Comparison of ENCODE assay signal across 9 cellular contexts in the genomic region with DNA sequence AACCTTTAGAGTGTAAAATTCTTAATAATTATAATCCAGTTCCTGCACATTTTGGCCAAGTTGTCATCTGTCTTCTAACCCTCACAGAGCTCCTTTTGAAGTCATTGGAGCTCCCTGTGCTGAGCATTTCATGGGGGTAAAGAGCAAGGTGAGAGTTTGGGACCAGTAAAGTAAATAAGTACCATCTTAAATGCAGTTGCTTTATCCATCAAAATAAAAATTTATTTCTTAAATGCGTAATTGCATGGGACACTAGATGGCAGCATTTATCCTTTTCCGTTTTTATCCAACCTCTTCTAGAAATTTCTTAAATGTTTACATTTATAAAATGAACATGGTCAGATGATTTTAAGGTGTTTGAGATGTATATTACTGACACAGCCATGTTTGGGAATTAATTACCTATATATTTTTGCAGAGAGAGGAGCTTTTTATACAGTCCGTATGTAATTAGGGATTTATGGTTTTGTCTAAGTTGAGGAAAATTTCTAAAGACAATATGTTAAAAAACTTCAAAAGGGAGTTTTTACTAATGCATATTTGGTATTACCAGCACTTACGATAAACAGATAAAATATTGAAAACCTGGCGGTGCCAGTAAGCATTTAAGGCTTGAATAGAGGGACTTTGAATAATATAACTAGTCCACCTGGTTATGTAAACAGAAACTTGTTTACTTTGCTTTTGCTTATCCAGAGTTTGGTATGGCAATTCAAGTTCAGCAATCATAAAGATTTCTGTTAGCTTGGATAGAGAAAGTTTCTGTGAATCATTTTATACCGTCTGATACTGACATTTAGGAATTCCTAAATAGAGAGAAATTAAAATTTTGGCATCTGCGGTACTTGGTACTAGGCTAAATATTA. TPM values are rescaled to one million over a fixed set of nuclear protein-coding genes. Genes with fewer than 3 reads are reported as not detected.
A peak's percentile ranks its signal among the peaks of the same experiment; 100 is the strongest.
DNase-seq lines count a peak whose midpoint lies in the region; ATAC-seq and TF ChIP-seq lines count a peak whose summit lies in the region.
"Had no signal": no experiment of that assay in that cellular context is flagged by ENCODE, and none has a peak within 500 bp of the region (broad histone marks: within the 10 kb centered on the region; RNA-seq: fewer than 3 reads in every experiment).

No MANE protein-coding gene starts in this region.

- H3K27me3 Mint-ChIP-seq in WTC11 (ENCODE audit: low read depth): no peaks in the 10 kb centered on the region

- no peaks in the 10 kb centered on the region for H3K9me3 Mint-ChIP-seq in WTC11

- POLR2A ChIA-PET in AG04450 (lab: Yijun Ruan, JAX): no interaction called here
- POLR2A ChIA-PET in WTC11 (lab: Charles Lee): no interaction called here

- H3K27ac ChIP-seq in AG04450 (ENCODE audit: low read depth, low read length): no peak overlapping the region
- no peak overlapping the region for H3K27ac ChIP-seq in effector memory CD4-positive, alpha-beta T cell (ENCODE audit: insufficient read depth, low read length, poor library complexity, severe bottlenecking)

- H3K27me3 ChIP-seq in AG04450 (ENCODE audit: control insufficient read depth, insufficient read depth, low read length) (no peaks in the 10 kb centered on the region), H7 (ENCODE audit: control insufficient read depth, insufficient read depth, low read length) (no peaks in the 10 kb centered on the region)
- H3K27me3 ChIP-seq in effector memory CD4-positive, alpha-beta T cell (replicated peaks; ENCODE audit: control insufficient read depth, insufficient read depth, low read length, poor library complexity, severe bottlenecking): no peaks in the 10 kb centered on the region

- no peaks in the 10 kb centered on the region for H3K4me1 ChIP-seq in effector memory CD4-positive, alpha-beta T cell (ENCODE audit: control insufficient read depth, insufficient read depth, low read length, poor library complexity, severe bottlenecking)

- H3K9me3 ChIP-seq in AG04450 (ENCODE audit: control insufficient read depth, insufficient read depth, low read length): no peaks in the 10 kb centered on the region
- no peaks in the 10 kb centered on the region for H3K9me3 ChIP-seq in effector memory CD4-positive, alpha-beta T cell (ENCODE audit: control insufficient read depth, low read length)

- CTCF ChIA-PET in AG04450 (lab: Charles Lee) (interaction anchor here (0.6 to 2.3 kb wide), 37 partner anchors 8 to 884 kb away, joined by 3 to 30 read pairs (median 5); no protein-coding TSS in a partner anchor), WTC11 (lab: Charles Lee) (interaction anchor here (1.0 kb wide), 1 partner anchor 24 kb away, joined by 5 read pairs; no protein-coding TSS in a partner anchor)

- peaks cover 17% of the 10 kb centered on the region for H3K36me3 Mint-ChIP-seq in WTC11

- H3K4me3 Mint-ChIP-seq in WTC11: no peak overlapping the region

- peaks cover 66% of the 10 kb centered on the region for H3K4me1 Mint-ChIP-seq in WTC11

- DNase-seq in AG04450 (ENCODE audit: low read depth, low spot score): no peak
- DNase-seq in HFF-Myc (ENCODE audit: extremely low read depth, low read depth): no peak
- DNase-seq in WTC11 (ENCODE audit: low spot score): no peak
- peak; percentile 19 for DNase-seq in kidney tubule cell (ENCODE audit: low spot score)
- DNase-seq in SIG-M5 (lab: John Stamatoyannopoulos, UW): no peak
- DNase-seq in H7: no peak
- DNase-seq in stimulated activated CD8-positive, alpha-beta memory T cell treated with anti-CD3 and anti-CD28 coated beads, Interleukin-4, amount 100 ng/mL, for 48 hours: no peak
- DNase-seq in effector memory CD4-positive, alpha-beta T cell: no peak
- DNase-seq: head of caudate nucleus had no signal

- H3K27ac Mint-ChIP-seq in WTC11: no peak overlapping the region

- H3K4me3 ChIP-seq in AG04450 (ENCODE audit: low read depth, low read length) (no peak overlapping the region), HFF-Myc (replicated peaks; ENCODE audit: low read depth, low read length) (no peak overlapping the region), H7 (ENCODE audit: insufficient read depth, low read depth, low read length) (no peak overlapping the region)
- no peak overlapping the region for H3K4me3 ChIP-seq in effector memory CD4-positive, alpha-beta T cell (ENCODE audit: insufficient read depth, low read depth, low read length, poor library complexity, severe bottlenecking)

- ATAC-seq in WTC11: no peak

- peaks cover 1% of the 10 kb centered on the region for H3K36me3 ChIP-seq in H7 (replicated peaks; ENCODE audit: control insufficient read depth, insufficient read depth, low read length)
- H3K36me3 ChIP-seq in effector memory CD4-positive, alpha-beta T cell (ENCODE audit: control insufficient read depth, insufficient read depth, low read length): peaks cover 13% of the 10 kb centered on the region

- TF ChIP-seq CTCF in AG04450 (IDR thresholded peaks at IDR 0.05; ENCODE audit: low read depth, low read length) (peak; percentile 61), HFF-Myc (IDR thresholded peaks at IDR 0.05; ENCODE audit: low read depth, low read length, missing control alignments) (peak; percentile 15), WTC11 (IDR thresholded peaks at IDR 0.05) (0 out of 2 replicates have a peak, but pooled peaks have one; percentile 18)

TF ChIP-seq in WTC11, 78 proteins besides CTCF, POLR2A, EP300 and RAD21 (continues in another document):
- TF ChIP-seq ELF4 (CRISPR knock-in tag; IDR thresholded peaks at IDR 0.05; ENCODE audit: low read depth) (no peak), TP53 (CRISPR knock-in tag; IDR thresholded peaks at IDR 0.05) (no peak), FOXJ3 (CRISPR knock-in tag; IDR thresholded peaks at IDR 0.05; ENCODE audit: borderline replicate concordance) (no peak), ZNF416 (CRISPR knock-in tag; IDR thresholded peaks at IDR 0.05) (no peak), EMX1 (CRISPR knock-in tag; IDR thresholded peaks at IDR 0.05) (no peak), SMAD3 (CRISPR knock-in tag; IDR thresholded peaks at IDR 0.05; ENCODE audit: borderline replicate concordance) (no peak), CBFB (CRISPR knock-in tag; IDR thresholded peaks at IDR 0.05; ENCODE audit: low read depth) (no peak), NR2C2 (CRISPR knock-in tag; IDR thresholded peaks at IDR 0.05) (no peak)
- TF ChIP-seq, protein P1, sequence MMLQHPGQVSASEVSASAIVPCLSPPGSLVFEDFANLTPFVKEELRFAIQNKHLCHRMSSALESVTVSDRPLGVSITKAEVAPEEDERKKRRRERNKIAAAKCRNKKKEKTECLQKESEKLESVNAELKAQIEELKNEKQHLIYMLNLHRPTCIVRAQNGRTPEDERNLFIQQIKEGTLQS (CRISPR knock-in tag; conservative IDR thresholded peaks at IDR 0.05): no peak
- TF ChIP-seq, protein P2, sequence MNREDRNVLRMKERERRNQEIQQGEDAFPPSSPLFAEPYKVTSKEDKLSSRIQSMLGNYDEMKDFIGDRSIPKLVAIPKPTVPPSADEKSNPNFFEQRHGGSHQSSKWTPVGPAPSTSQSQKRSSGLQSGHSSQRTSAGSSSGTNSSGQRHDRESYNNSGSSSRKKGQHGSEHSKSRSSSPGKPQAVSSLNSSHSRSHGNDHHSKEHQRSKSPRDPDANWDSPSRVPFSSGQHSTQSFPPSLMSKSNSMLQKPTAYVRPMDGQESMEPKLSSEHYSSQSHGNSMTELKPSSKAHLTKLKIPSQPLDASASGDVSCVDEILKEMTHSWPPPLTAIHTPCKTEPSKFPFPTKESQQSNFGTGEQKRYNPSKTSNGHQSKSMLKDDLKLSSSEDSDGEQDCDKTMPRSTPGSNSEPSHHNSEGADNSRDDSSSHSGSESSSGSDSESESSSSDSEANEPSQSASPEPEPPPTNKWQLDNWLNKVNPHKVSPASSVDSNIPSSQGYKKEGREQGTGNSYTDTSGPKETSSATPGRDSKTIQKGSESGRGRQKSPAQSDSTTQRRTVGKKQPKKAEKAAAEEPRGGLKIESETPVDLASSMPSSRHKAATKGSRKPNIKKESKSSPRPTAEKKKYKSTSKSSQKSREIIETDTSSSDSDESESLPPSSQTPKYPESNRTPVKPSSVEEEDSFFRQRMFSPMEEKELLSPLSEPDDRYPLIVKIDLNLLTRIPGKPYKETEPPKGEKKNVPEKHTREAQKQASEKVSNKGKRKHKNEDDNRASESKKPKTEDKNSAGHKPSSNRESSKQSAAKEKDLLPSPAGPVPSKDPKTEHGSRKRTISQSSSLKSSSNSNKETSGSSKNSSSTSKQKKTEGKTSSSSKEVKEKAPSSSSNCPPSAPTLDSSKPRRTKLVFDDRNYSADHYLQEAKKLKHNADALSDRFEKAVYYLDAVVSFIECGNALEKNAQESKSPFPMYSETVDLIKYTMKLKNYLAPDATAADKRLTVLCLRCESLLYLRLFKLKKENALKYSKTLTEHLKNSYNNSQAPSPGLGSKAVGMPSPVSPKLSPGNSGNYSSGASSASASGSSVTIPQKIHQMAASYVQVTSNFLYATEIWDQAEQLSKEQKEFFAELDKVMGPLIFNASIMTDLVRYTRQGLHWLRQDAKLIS (CRISPR knock-in tag; IDR thresholded peaks at IDR 0.05; ENCODE audit: borderline replicate concordance): no peak
- TF ChIP-seq, protein P3, sequence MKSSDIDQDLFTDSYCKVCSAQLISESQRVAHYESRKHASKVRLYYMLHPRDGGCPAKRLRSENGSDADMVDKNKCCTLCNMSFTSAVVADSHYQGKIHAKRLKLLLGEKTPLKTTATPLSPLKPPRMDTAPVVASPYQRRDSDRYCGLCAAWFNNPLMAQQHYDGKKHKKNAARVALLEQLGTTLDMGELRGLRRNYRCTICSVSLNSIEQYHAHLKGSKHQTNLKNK (CRISPR knock-in tag; IDR thresholded peaks at IDR 0.05): no peak
- TF ChIP-seq, protein P4, sequence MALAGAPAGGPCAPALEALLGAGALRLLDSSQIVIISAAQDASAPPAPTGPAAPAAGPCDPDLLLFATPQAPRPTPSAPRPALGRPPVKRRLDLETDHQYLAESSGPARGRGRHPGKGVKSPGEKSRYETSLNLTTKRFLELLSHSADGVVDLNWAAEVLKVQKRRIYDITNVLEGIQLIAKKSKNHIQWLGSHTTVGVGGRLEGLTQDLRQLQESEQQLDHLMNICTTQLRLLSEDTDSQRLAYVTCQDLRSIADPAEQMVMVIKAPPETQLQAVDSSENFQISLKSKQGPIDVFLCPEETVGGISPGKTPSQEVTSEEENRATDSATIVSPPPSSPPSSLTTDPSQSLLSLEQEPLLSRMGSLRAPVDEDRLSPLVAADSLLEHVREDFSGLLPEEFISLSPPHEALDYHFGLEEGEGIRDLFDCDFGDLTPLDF (CRISPR knock-in tag; IDR thresholded peaks at IDR 0.05): no peak
- TF ChIP-seq, protein P5, sequence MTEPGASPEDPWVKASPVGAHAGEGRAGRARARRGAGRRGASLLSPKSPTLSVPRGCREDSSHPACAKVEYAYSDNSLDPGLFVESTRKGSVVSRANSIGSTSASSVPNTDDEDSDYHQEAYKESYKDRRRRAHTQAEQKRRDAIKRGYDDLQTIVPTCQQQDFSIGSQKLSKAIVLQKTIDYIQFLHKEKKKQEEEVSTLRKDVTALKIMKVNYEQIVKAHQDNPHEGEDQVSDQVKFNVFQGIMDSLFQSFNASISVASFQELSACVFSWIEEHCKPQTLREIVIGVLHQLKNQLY (CRISPR knock-in tag; IDR thresholded peaks at IDR 0.05): no peak

RNA-seq across cellular contexts. Expression of a gene that starts 54.5 kb away (rescaled TPM):
- polyA plus RNA-seq in AG04450 (2011; rRNA removed): 80.9 and 88.9 TPM in 2 replicates
- polyA minus RNA-seq in AG04450 (2011; rRNA and poly(A)+ RNA removed): 89.4 and 110 TPM in 2 replicates
- 78.4 to 100 TPM (median 82.2 TPM) in 3 replicates for total RNA-seq in WTC11 (2021)
- total RNA-seq in H7 (2014; rRNA removed; shearing (Covaris generic)): 83.5 and 108 TPM in 2 replicates
